Comparison of ENCODE assay signal across 1 cellular context in the genomic region with DNA sequence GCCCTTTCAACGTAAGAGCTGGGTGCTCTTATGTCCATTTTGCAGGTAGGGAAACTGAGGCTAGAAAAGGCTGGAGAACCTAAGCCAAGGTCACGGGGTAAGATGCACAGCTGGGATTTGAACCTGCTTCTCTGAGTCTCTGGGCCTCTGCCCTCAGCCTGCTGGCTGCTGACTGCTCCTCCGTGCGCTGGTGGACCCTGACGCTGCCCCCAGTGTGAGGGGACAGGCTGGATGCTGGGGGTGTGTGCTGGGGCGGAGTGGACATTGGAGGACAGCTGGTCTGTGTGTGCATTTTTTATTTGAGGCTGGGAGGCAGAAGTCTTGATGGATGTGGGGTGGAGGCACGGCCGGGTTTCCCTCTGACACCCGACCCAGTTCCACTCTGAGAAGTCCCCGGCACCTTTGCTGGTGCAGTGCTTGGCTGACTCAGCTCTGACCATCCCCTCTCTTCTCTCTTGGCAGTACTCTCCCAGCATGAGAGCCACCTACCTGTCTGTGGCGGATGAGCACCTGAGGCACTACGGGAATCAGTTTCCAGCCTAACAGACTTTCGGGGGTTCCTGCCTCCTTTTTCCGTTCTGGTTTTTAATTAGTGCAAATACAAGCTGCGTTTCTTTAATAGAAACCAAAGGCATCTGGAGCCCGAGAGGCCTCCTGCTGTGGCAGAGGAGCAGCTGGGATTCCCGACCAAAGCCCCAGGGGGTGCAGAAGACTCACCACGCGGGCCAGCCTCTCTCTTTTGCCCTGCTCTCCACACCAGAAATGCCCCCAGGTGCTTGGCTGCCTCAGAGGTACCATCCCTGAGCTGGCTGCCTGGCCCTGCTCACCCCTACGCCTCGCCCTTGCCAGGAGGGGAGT.
TF ChIP-seq lines count a peak whose summit lies in the region.

No MANE protein-coding gene starts in this region.

TF ChIP-seq in HepG2, 621 proteins besides CTCF, POLR2A, EP300 and RAD21:
- TF ChIP-seq FOXK1 (CRISPR knock-in tag; IDR thresholded peaks at IDR 0.05; ENCODE audit: borderline replicate concordance, low read depth) (no peak), SNAI1 (CRISPR knock-in tag; IDR thresholded peaks at IDR 0.05; ENCODE audit: borderline replicate concordance) (no peak), ZNF282 (IDR thresholded peaks at IDR 0.05; ENCODE audit: partially characterized antibody) (no peak), ESRRA (CRISPR knock-in tag; IDR thresholded peaks at IDR 0.05; ENCODE audit: low read depth) (no peak), FOXA3 (CRISPR knock-in tag; IDR thresholded peaks at IDR 0.05) (no peak), ATM (IDR thresholded peaks at IDR 0.05; ENCODE audit: borderline replicate concordance) (no peak), CCDC6 (CRISPR knock-in tag; IDR thresholded peaks at IDR 0.05) (no peak), ZNF841 (CRISPR knock-in tag; IDR thresholded peaks at IDR 0.05; ENCODE audit: borderline replicate concordance) (no peak), ETV6 (CRISPR knock-in tag; conservative IDR thresholded peaks at IDR 0.05) (no peak), CHD2 (IDR thresholded peaks at IDR 0.05; ENCODE audit: low read depth, low read length) (no peak), IRF2 (CRISPR knock-in tag; IDR thresholded peaks at IDR 0.05) (no peak), FOXK2 (IDR thresholded peaks at IDR 0.05) (no peak)
